Comparison of ENCODE assay signal across 11 cellular contexts in the genomic region with DNA sequence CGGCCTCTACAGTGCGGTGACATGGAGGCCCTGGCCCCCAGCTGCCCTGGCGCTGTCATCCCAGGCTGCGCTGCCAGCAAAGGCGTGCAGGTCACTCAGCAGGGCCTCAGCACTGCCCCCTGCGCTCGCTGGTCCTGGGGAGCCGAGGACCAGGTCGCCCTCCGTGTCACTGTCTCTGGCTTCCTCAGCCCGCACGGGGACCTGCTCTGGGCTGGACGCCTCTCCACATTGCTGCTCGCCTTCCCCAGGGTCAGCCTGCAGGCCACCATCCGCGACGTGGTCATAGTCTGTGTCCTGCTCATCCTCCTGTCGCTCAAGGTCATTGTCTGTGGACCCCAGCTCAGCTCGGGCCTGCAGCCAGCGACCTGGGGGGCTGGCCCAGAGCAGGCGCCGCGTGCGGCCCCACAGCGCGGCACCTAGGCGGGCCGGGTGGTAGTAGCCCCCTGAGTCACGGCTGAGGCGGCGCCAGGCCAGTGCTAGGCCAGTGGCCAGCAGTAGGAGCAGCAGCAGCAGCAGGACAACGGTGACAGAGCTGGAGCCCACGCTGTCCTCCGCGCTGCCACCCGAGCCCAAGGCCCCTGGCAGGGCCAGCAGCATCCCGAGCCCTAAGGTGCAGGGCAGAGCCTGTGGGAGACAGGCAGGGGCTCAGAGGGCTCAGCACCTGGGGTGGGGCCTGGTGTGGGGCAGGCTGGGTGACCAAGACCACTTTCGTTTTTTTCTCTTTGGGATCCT. TPM values are rescaled to one million over a fixed set of nuclear protein-coding genes. Genes with fewer than 3 reads are reported as not detected.
DNase-seq lines count a peak whose midpoint lies in the region; ATAC-seq and TF ChIP-seq lines count a peak whose summit lies in the region.
"Had no signal": no experiment of that assay in that cellular context is flagged by ENCODE, and none has a peak within 500 bp of the region (broad histone marks: within the 10 kb centered on the region; RNA-seq: fewer than 3 reads in every experiment).

No MANE protein-coding gene starts in this region.

- in situ Hi-C loops in Panc1 (cut with HindIII; ENCODE audit: low pct_unique_long_range_greater_than_20kb, low sequenced_read_pairs) (no loop called here), KBM-7 (cut with MboI; ENCODE audit: low pct_unique_long_range_greater_than_20kb, low sequenced_read_pairs) (no loop called here)

- no peak for DNase-seq in activated T-cell treated with anti-CD3 and anti-CD28 coated beads, Interleukin-2, amount 50 U/mL, for 4 hours
- DNase-seq in activated T-cell treated with anti-CD3 and anti-CD28 coated beads for 4 hours (no peak), Panc1 (ENCODE audit: low read depth, low spot score) (no peak), esophagus muscularis mucosa (ENCODE audit: extremely low spot score) (no peak), stomach (no peak), KBM-7 (no peak), NCI-H1436 treated with DMSO at 0.1 percent for 48 hours (lab: John Stamatoyannopoulos, UW) (no peak)
- DNase-seq: cerebellar nuclear complex had no signal

- H3K4me1 Mint-ChIP-seq in activated T-cell treated with anti-CD3 and anti-CD28 coated beads, Interleukin-2, amount 50 U/mL, for 4 hours (ENCODE audit: low read depth) = peaks cover 66% of the 10 kb centered on the region

- peak overlapping the region; percentile 40 for H3K27ac ChIP-seq in Panc1 (ENCODE audit: low read length)
- H3K27ac ChIP-seq in esophagus muscularis mucosa (replicated peaks in 1 of 4) = peak overlapping the region in 3 of 4 donors; percentile 34 to 59 (median 38)
- H3K27ac ChIP-seq in stomach = peak overlapping the region in 4 of 5 donors; percentile 45 to 96 (median 78)
- H3K27ac ChIP-seq: KMS-11, pancreas had no signal

- CTCF ChIA-PET in Panc1 (lab: Charles Lee) = interaction anchor here (0.5 kb wide), 1 partner anchor 91 kb away, joined by 4 read pairs; no protein-coding TSS in a partner anchor

- ATAC-seq in activated T-cell treated with anti-CD3 and anti-CD28 coated beads, Interleukin-2, amount 50 U/mL, for 4 hours = peak in 1 of 2 donors; percentile 0
- ATAC-seq in Panc1 (peak; percentile 2), GM19467 (IDR thresholded peaks at IDR 0.05; ENCODE audit: unreplicated experiment) (no peak)

- H3K36me3 ChIP-seq in Panc1 (ENCODE audit: control insufficient read depth, insufficient read depth, low read length) (peaks cover 2% of the 10 kb centered on the region; the same call in 1 of the 2 replicates), esophagus muscularis mucosa (peaks cover 41 to 91% (median 85%) of the 10 kb centered on the region in 4 donors), stomach (peaks cover 49 to 100% (median 97%) of the 10 kb centered on the region in 4 donors)

- TF ChIP-seq EP300 in esophagus muscularis mucosa (IDR thresholded peaks at IDR 0.05) = no peak
- no peak for TF ChIP-seq EP300 in stomach (IDR thresholded peaks at IDR 0.05)

- H3K4me3 Mint-ChIP-seq in activated T-cell treated with anti-CD3 and anti-CD28 coated beads, Interleukin-2, amount 50 U/mL, for 4 hours = peak overlapping the region; percentile 87

- intact Hi-C loops in Panc1 (cut with micrococcal nuclease; ENCODE audit: unreplicated experiment) (no loop called here), esophagus muscularis mucosa (cut with DNase I) (no loop called here), stomach (cut with DNase I; ENCODE audit: low total_unique reads) (loop anchor here (10.0 kb wide), 1 partner anchor 69 kb away; a partner anchor contains a TSS)

- H3K4me3 ChIP-seq in Panc1 (ENCODE audit: low read depth in 2 of 2, low read length in 2 of 2) (no peak overlapping the region), esophagus muscularis mucosa (peak overlapping the region in 1 of 4 donors; percentile 25), stomach (peak overlapping the region; percentile 8 to 45 (median 34))
- H3K4me3 ChIP-seq: pancreas had no signal

- H3K9me3 Mint-ChIP-seq in activated T-cell treated with anti-CD3 and anti-CD28 coated beads, Interleukin-2, amount 50 U/mL, for 4 hours = no peaks in the 10 kb centered on the region

- TF ChIP-seq CTCF in Panc1 (IDR thresholded peaks at IDR 0.05) (no peak), esophagus muscularis mucosa (IDR thresholded peaks at IDR 0.05) (no peak), stomach (IDR thresholded peaks at IDR 0.05) (no peak)

- no peaks in the 10 kb centered on the region for H3K9me3 ChIP-seq in Panc1 (ENCODE audit: control insufficient read depth, insufficient read depth, low read depth, low read length)
- H3K9me3 ChIP-seq in esophagus muscularis mucosa = no peaks in the 10 kb centered on the region
- no peaks in the 10 kb centered on the region for H3K9me3 ChIP-seq in stomach
- H3K9me3 ChIP-seq: pancreas had no signal

- POLR2A ChIA-PET in Panc1 (lab: Charles Lee) = interaction anchor here (0.8 kb wide), 1 partner anchor 34 kb away, joined by 4 read pairs; a partner anchor contains a TSS

- H3K27me3 ChIP-seq in Panc1 (ENCODE audit: control insufficient read depth, insufficient read depth, low read length) (no peaks in the 10 kb centered on the region), esophagus muscularis mucosa (no peaks in the 10 kb centered on the region), stomach (no peaks in the 10 kb centered on the region)
- H3K27me3 ChIP-seq: pancreas had no signal

- H3K36me3 Mint-ChIP-seq in activated T-cell treated with anti-CD3 and anti-CD28 coated beads, Interleukin-2, amount 50 U/mL, for 4 hours (ENCODE audit: insufficient read depth) = peaks cover 20% of the 10 kb centered on the region

- TF ChIP-seq POLR2A in esophagus muscularis mucosa (IDR thresholded peaks at IDR 0.05; ENCODE audit: low read depth) (no peak), stomach (IDR thresholded peaks at IDR 0.05) (no peak)

- H3K27me3 Mint-ChIP-seq in activated T-cell treated with anti-CD3 and anti-CD28 coated beads, Interleukin-2, amount 50 U/mL, for 4 hours (ENCODE audit: low read depth) = no peaks in the 10 kb centered on the region

- H3K4me1 ChIP-seq in Panc1 (ENCODE audit: control insufficient read depth, insufficient read depth, low read length) = peaks cover 63% of the 10 kb centered on the region
- peaks cover 14 to 55% (median 32%) of the 10 kb centered on the region in 4 donors for H3K4me1 ChIP-seq in esophagus muscularis mucosa
- peaks cover 14 to 61% (median 46%) of the 10 kb centered on the region in 4 donors for H3K4me1 ChIP-seq in stomach
- H3K4me1 ChIP-seq: pancreas had no signal

- BruUV-seq in Panc1 (replicated peaks; lab: Mats Ljungman, UMichigan) = no TSS peak

- WGBS in esophagus muscularis mucosa = 58% methylated on average over 3 of the region's 38 CpGs
- 78 to 88% (median 82%) methylated on average over 19 to 38 of the region's 38 CpGs for WGBS in stomach, 5 donors

RNA-seq across cellular contexts. Expression of a gene that starts 1.6 kb away (rescaled TPM):
- 100 to 1,000 TPM in 2 of 3 donors, 10 to 100 TPM in 1; 61.5 to 114 (median 108) TPM for total RNA-seq in activated T-cell treated with anti-CD3 and anti-CD28 coated beads, Interleukin-2, amount 50 U/mL, for 4 hours
- total RNA-seq in Panc1 (2021; ENCODE audit: unreplicated experiment) (0.82 TPM), esophagus muscularis mucosa (1 to 10 TPM; 2.4 to 8.9 (median 3.6) TPM), stomach (10 to 100 TPM in 1 of 5 donors, 1 to 10 TPM in 2, not detected in 2; 1.7 to 15.2 (median 3.5) TPM)
- polyA plus RNA-seq in Panc1 (2012; ENCODE audit: insufficient read length) = 2.0 TPM
- 10 to 100 TPM in 2 of 3 donors, 1 to 10 TPM in 1; 4.5 to 25.3 (median 20.2) TPM for polyA plus RNA-seq in stomach

RNA-seq across cellular contexts. Expression of a gene that starts 7.4 kb away (rescaled TPM):
- total RNA-seq in activated T-cell treated with anti-CD3 and anti-CD28 coated beads, Interleukin-2, amount 50 U/mL, for 4 hours = 100 to 1,000 TPM in 2 of 3 donors, 10 to 100 TPM in 1; 97.5 to 139 (median 114) TPM
- total RNA-seq in Panc1 (2021; ENCODE audit: unreplicated experiment) (158 TPM), esophagus muscularis mucosa (10 to 100 TPM; 48.6 to 87.1 (median 70.7) TPM), stomach (100 to 1,000 TPM in 2 of 5 donors, 10 to 100 TPM in 3; 48.3 to 160 (median 82.2) TPM)
- polyA plus RNA-seq in Panc1 (2012; ENCODE audit: insufficient read length) = 244 TPM
- polyA plus RNA-seq in stomach = 100 to 1,000 TPM in 2 of 3 donors, 10 to 100 TPM in 1; 84.4 to 125 (median 104) TPM

RNA-seq across cellular contexts. Expression of a gene that starts 7.6 kb away (rescaled TPM):
- total RNA-seq in activated T-cell treated with anti-CD3 and anti-CD28 coated beads, Interleukin-2, amount 50 U/mL, for 4 hours = 10 to 100 TPM; 90.3 to 97.2 (median 92.7) TPM
- total RNA-seq in Panc1 (2021; ENCODE audit: unreplicated experiment) (68.5 TPM), esophagus muscularis mucosa (10 to 100 TPM; 34.0 to 51.0 (median 48.0) TPM), stomach (100 to 1,000 TPM in 2 of 5 donors, 10 to 100 TPM in 3; 29.7 to 434 (median 82.3) TPM)
- 87.9 TPM for polyA plus RNA-seq in Panc1 (2012; ENCODE audit: insufficient read length)
- polyA plus RNA-seq in stomach = 10 to 100 TPM; 49.3 to 74.1 (median 68.9) TPM

RNA-seq across cellular contexts. Expression of a gene that starts 16.6 kb away (rescaled TPM):
- not detected for total RNA-seq in activated T-cell treated with anti-CD3 and anti-CD28 coated beads, Interleukin-2, amount 50 U/mL, for 4 hours
- total RNA-seq in Panc1 (2021; ENCODE audit: unreplicated experiment) = not detected
- polyA plus RNA-seq in Panc1 (2012; ENCODE audit: insufficient read length) = not detected
- not detected for total RNA-seq in esophagus muscularis mucosa
- total RNA-seq in stomach = not detected
- not detected for polyA plus RNA-seq in stomach
- total RNA-seq: pancreas had no signal
- polyA plus RNA-seq: pancreas had no signal

RNA-seq across cellular contexts. Expression of a gene that starts 19.3 kb away (rescaled TPM):
- 1 to 10 TPM in 2 of 3 donors, under 1 TPM in 1; 0.48 to 1.5 (median 1.1) TPM for total RNA-seq in activated T-cell treated with anti-CD3 and anti-CD28 coated beads, Interleukin-2, amount 50 U/mL, for 4 hours
- not detected for total RNA-seq in Panc1 (2021; ENCODE audit: unreplicated experiment)
- polyA plus RNA-seq in Panc1 (2012; ENCODE audit: insufficient read length) = 0.70 TPM
- 1 to 10 TPM in 2 of 4 donors, under 1 TPM in 2; 0.50 to 2.9 (median 1.5) TPM for total RNA-seq in esophagus muscularis mucosa
- total RNA-seq in stomach = under 1 TPM in 3 of 5 donors, not detected in 2; 0.43 to 0.73 (median 0.45) TPM
- polyA plus RNA-seq in stomach = 1 to 10 TPM in 2 of 3 donors, under 1 TPM in 1; 0.50 to 1.7 (median 1.7) TPM

Comparison
In these comparisons a context has a peak if more than half of its experiments do, and no peak if none do; other contexts are left out.
1. H3K4me3 ChIP-seq: peak in stomach (4 of 4); none in Panc1 (0 of 2).
2. Peak in every context shown above with its lines, with median percentiles within 50 percentile points of each other: H3K27ac ChIP-seq.